ENCODE assay signal across 17 cellular contexts in genomic region chr2:47214990-47215389, GRCh38. TPM values are rescaled to one million over a fixed set of nuclear protein-coding genes. Genes with fewer than 3 reads are reported as not detected.
A peak's percentile ranks its signal among the peaks of the same experiment; 100 is the strongest.
DNase-seq lines count a peak whose midpoint lies in the region; ATAC-seq and TF ChIP-seq lines count a peak whose summit lies in the region.
"Had no signal": no experiment of that assay in that cellular context is flagged by ENCODE, and none has a peak within 500 bp of the region (broad histone marks: within the 10 kb centered on the region; RNA-seq: fewer than 3 reads in every experiment).

No MANE protein-coding gene starts in this region.

- H3K4me1 Mint-ChIP-seq in GM23338 (peaks cover 18% of the 10 kb centered on the region), brain (peaks cover 23% of the 10 kb centered on the region)
- no peaks in the 10 kb centered on the region for H3K4me1 Mint-ChIP-seq in activated naive CD4-positive, alpha-beta T cell treated with anti-CD3 and anti-CD28 coated beads for 36 hours (ENCODE audit: low read depth)
- H3K4me1 Mint-ChIP-seq: IgD-negative memory B cell had no signal

- H3K4me3 Mint-ChIP-seq in GM23338 (no peak overlapping the region), brain (no peak overlapping the region)
- H3K4me3 Mint-ChIP-seq in activated naive CD4-positive, alpha-beta T cell treated with anti-CD3 and anti-CD28 coated beads for 36 hours = no peak overlapping the region
- H3K4me3 Mint-ChIP-seq: IgD-negative memory B cell had no signal

- no peak overlapping the region for H3K27ac ChIP-seq in GM23338 (ENCODE audit: low read depth)

- no peaks in the 10 kb centered on the region for H3K79me2 ChIP-seq in GM23338 (replicated peaks; ENCODE audit: insufficient read depth)

- no peaks in the 10 kb centered on the region for H3K27me3 ChIP-seq in GM23338 (ENCODE audit: insufficient read depth)

- intact Hi-C loops in activated naive CD4-positive, alpha-beta T cell treated with anti-CD3 and anti-CD28 coated beads for 36 hours (cut with micrococcal nuclease) = no loop called here

- H4K20me1 ChIP-seq in GM23338 (replicated peaks; ENCODE audit: insufficient read depth) = no peaks in the 10 kb centered on the region

- no peak overlapping the region for H3K4me3 ChIP-seq in GM23338

- no peak for ATAC-seq in GM23338
- ATAC-seq in GM21576 (IDR thresholded peaks at IDR 0.05; ENCODE audit: unreplicated experiment) = no peak
- no peak for ATAC-seq in GM21786 (IDR thresholded peaks at IDR 0.05; ENCODE audit: unreplicated experiment)

- H3K9me3 Mint-ChIP-seq in GM23338 = peaks cover 10% of the 10 kb centered on the region; the same call in 1 of the 3 replicates
- H3K9me3 Mint-ChIP-seq in brain = peaks cover 2 to 13% (median 4%) of the 10 kb centered on the region in 5 experiments
- H3K9me3 Mint-ChIP-seq in activated naive CD4-positive, alpha-beta T cell treated with anti-CD3 and anti-CD28 coated beads for 36 hours = no peaks in the 10 kb centered on the region

- no peak overlapping the region for H3K27ac Mint-ChIP-seq in GM23338
- H3K27ac Mint-ChIP-seq in brain = peak overlapping the region in 4 of 5 experiments; percentile 1 to 81 (median 46)
- H3K27ac Mint-ChIP-seq in activated naive CD4-positive, alpha-beta T cell treated with anti-CD3 and anti-CD28 coated beads for 36 hours = no peak overlapping the region
- H3K27ac Mint-ChIP-seq: CD14-positive monocyte had no signal

- no peaks in the 10 kb centered on the region for H3K9me2 ChIP-seq in GM23338 (ENCODE audit: insufficient read depth)

- TF ChIP-seq CTCF in GM23338 (conservative IDR thresholded peaks at IDR 0.05; ENCODE audit: low read depth in 2 of 2) = no peak
- TF ChIP-seq CTCF in brain (conservative IDR thresholded peaks at IDR 0.05) = no peak

- CTCF ChIA-PET in activated naive CD4-positive, alpha-beta T cell treated with anti-CD3 and anti-CD28 coated beads for 36 hours (lab: Charles Lee) = interaction anchor here (0.6 kb wide), 1 partner anchor 97 kb away, joined by 3 read pairs; no protein-coding TSS in a partner anchor

- DNase-seq in NCI-H2107 treated with DMSO at 0.1 percent for 48 hours (lab: John Stamatoyannopoulos, UW; ENCODE audit: unreplicated experiment) (peak; percentile 29), NCI-H2107 (lab: John Stamatoyannopoulos, UW) (no peak), GM23338 (ENCODE audit: low spot score) (no peak), NCI-H146 treated with DMSO at 0.1 percent for 48 hours (lab: John Stamatoyannopoulos, UW; ENCODE audit: unreplicated experiment) (peak; percentile 42)
- DNase-seq in activated naive CD4-positive, alpha-beta T cell treated with anti-CD3 and anti-CD28 coated beads for 36 hours = no peak
- DNase-seq: EL, H7, NCI-H1694, NCI-H2227 treated with DMSO at 0.1 percent for 48 hours, NCI-H774, SIG-M5, T-helper 2 cell had no signal

- no peaks in the 10 kb centered on the region for H3K36me3 ChIP-seq in GM23338 (ENCODE audit: insufficient read depth)

- H2AFZ ChIP-seq in GM23338 = peak overlapping the region; percentile 84

- H3K36me3 Mint-ChIP-seq in GM23338 (ENCODE audit: low read depth) (no peaks in the 10 kb centered on the region; the same call in 1 of the 3 replicates), brain (peaks cover 24% of the 10 kb centered on the region)
- H3K36me3 Mint-ChIP-seq in activated naive CD4-positive, alpha-beta T cell treated with anti-CD3 and anti-CD28 coated beads for 36 hours (ENCODE audit: low read depth) = no peaks in the 10 kb centered on the region
- H3K36me3 Mint-ChIP-seq: CD14-positive monocyte had no signal

- H3K4me1 ChIP-seq in GM23338 (ENCODE audit: insufficient read depth) = peaks cover 6% of the 10 kb centered on the region

- H3F3A ChIP-seq in GM23338 (replicated peaks; ENCODE audit: low read depth) = no peaks in the 10 kb centered on the region

- no peak overlapping the region for H3K4me2 ChIP-seq in GM23338

- H3K27me3 Mint-ChIP-seq in GM23338 (ENCODE audit: insufficient read depth, low read depth, poor library complexity) (peaks cover 8% of the 10 kb centered on the region), brain (no peaks in the 10 kb centered on the region)
- no peaks in the 10 kb centered on the region for H3K27me3 Mint-ChIP-seq in activated naive CD4-positive, alpha-beta T cell treated with anti-CD3 and anti-CD28 coated beads for 36 hours (ENCODE audit: low read depth)

TF ChIP-seq in GM23338, 12 proteins besides CTCF, POLR2A, EP300 and RAD21:
- no peak for TF ChIP-seq CREB1 (CRISPR knock-in tag; IDR thresholded peaks at IDR 0.05; ENCODE audit: low read depth)
- TF ChIP-seq JUNB (IDR thresholded peaks at IDR 0.05; ENCODE audit: unreplicated experiment) = no peak

RNA-seq across cellular contexts. Expression of gene CALM2, which starts 38.7 kb away (rescaled TPM):
- total RNA-seq in GM23338 (2014; rRNA removed; shearing (Covaris generic)) = 401 and 483 TPM in 2 replicates
- polyA plus RNA-seq in GM23338 (2016; fragmentation: Nextera tagmentation; extraction: Ambion mirVana) (912 and 979 TPM in 2 replicates), brain (ENCODE audit: insufficient read depth, low read depth, low replicate concordance) (1,051 TPM)
- total RNA-seq in activated naive CD4-positive, alpha-beta T cell treated with anti-CD3 and anti-CD28 coated beads for 36 hours = 100 to 1,000 TPM; 445 to 449 TPM

RNA-seq across cellular contexts. Expression of gene STPG4, which starts 59.9 kb away (rescaled TPM):
- total RNA-seq in GM23338 (2014; rRNA removed; shearing (Covaris generic)) = 0.28 TPM in 1 of 2 replicates, not detected in the other
- polyA plus RNA-seq in GM23338 (2016; fragmentation: Nextera tagmentation; extraction: Ambion mirVana) = not detected in 2 replicates
- polyA plus RNA-seq in brain (ENCODE audit: insufficient read depth, low read depth, low replicate concordance) = not detected
- total RNA-seq in activated naive CD4-positive, alpha-beta T cell treated with anti-CD3 and anti-CD28 coated beads for 36 hours = under 1 TPM in 1 of 2 experiments, not detected in 1; 0.27 TPM
- total RNA-seq: H7 had no signal
- polyA plus RNA-seq: IgD-negative memory B cell had no signal

Comparison
In these comparisons a context has a peak if more than half of its experiments do, and no peak if none do; other contexts are left out.
1. DNase-seq: peak in NCI-H2107 treated with DMSO at 0.1 percent for 48 hours (single experiment) and NCI-H146 treated with DMSO at 0.1 percent for 48 hours (single experiment); none in NCI-H2107 (single experiment), GM23338 (single experiment) and activated naive CD4-positive, alpha-beta T cell treated with anti-CD3 and anti-CD28 coated beads for 36 hours (single experiment).
2. H3K27ac Mint-ChIP-seq: peak in brain (4 of 5); none in GM23338 (single experiment) and activated naive CD4-positive, alpha-beta T cell treated with anti-CD3 and anti-CD28 coated beads for 36 hours (single experiment).